10 cellular contexts compared by ENCODE assay signal in the genomic region with DNA sequence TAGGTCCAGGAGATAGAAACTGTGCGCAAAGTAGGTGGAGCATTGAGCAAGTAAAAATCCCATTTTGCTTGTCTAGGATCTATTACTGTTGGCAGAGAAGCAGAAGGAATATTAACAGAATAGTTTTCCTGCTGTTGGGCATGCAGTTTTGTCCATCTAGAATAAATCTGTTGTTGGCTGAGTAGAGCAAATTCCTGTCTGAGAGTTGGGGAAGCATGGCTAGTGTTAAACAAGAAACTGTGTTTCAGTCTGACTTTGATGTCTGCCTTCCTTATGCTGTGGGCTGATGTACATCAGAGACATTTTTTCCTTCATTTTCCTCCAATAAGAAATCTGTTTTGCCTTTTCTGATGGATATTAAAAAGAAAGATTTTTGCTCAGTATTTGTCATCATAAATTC.
DNase-seq lines count a peak whose midpoint lies in the region; ATAC-seq and TF ChIP-seq lines count a peak whose summit lies in the region.
"Had no signal": no experiment of that assay in that cellular context is flagged by ENCODE, and none has a peak within 500 bp of the region (broad histone marks: within the 10 kb centered on the region; RNA-seq: fewer than 3 reads in every experiment).

No MANE protein-coding gene starts in this region.

- no peak for TF ChIP-seq POLR2A in ovary (IDR thresholded peaks at IDR 0.05)

- CTCF ChIA-PET in CD8-positive, alpha-beta memory T cell (lab: Charles Lee): no interaction called here
- CTCF ChIA-PET in A673 (lab: Charles Lee): no interaction called here

- H3K36me3 ChIP-seq in CD8-positive, alpha-beta memory T cell (ENCODE audit: insufficient read depth, low read length): no peaks in the 10 kb centered on the region
- H3K36me3 ChIP-seq in RWPE2 (ENCODE audit: low read depth): peaks cover 4% of the 10 kb centered on the region; the same call in 1 of the 2 replicates
- no peaks in the 10 kb centered on the region for H3K36me3 ChIP-seq in A673 (ENCODE audit: insufficient read depth, low read length, poor library complexity, severe bottlenecking)
- no peaks in the 10 kb centered on the region for H3K36me3 ChIP-seq in ovary

- H3K9me3 Mint-ChIP-seq in CD8-positive, alpha-beta memory T cell: peaks cover 0 to 4% (median 0%) of the 10 kb centered on the region in 5 donors

- no TSS peak for BruUV-seq in A673 (replicated peaks; lab: Mats Ljungman, UMichigan)

- DNase-seq in CD8-positive, alpha-beta memory T cell: no peak
- DNase-seq in RWPE2 (ENCODE audit: low spot score) (no peak), epithelial cell of prostate (ENCODE audit: low read depth, low spot score) (no peak), renal cortical epithelial cell (ENCODE audit: low read depth) (peak; percentile 46), A673 (ENCODE audit: low spot score) (no peak), cerebellar cortex (ENCODE audit: low spot score) (no peak), ovary (no peak)
- DNase-seq: islet precursor cell, retina had no signal

- 83 to 95% (median 89%) methylated on average over 1 of the region's 1 CpG for WGBS in ovary, 3 donors

- no peaks in the 10 kb centered on the region for H3K4me1 ChIP-seq in CD8-positive, alpha-beta memory T cell (ENCODE audit: insufficient read depth, low read length)
- peaks cover 47% of the 10 kb centered on the region for H3K4me1 ChIP-seq in RWPE2 (ENCODE audit: insufficient read depth, poor library complexity, severe bottlenecking)
- H3K4me1 ChIP-seq in A673 (ENCODE audit: insufficient read depth, low read length, poor library complexity, severe bottlenecking): peaks cover 12% of the 10 kb centered on the region
- H3K4me1 ChIP-seq in ovary (ENCODE audit: insufficient read depth): no peaks in the 10 kb centered on the region

- TF ChIP-seq EP300 in ovary (IDR thresholded peaks at IDR 0.05): no peak

- H3K4me1 Mint-ChIP-seq in CD8-positive, alpha-beta memory T cell: peaks cover 44 to 73% (median 71%) of the 10 kb centered on the region in 3 donors

- H3K36me3 Mint-ChIP-seq in CD8-positive, alpha-beta memory T cell: peaks cover 5 to 23% (median 11%) of the 10 kb centered on the region in 3 donors

- POLR2A ChIA-PET in CD8-positive, alpha-beta memory T cell (lab: Charles Lee): no interaction called here
- POLR2A ChIA-PET in A673 (lab: Charles Lee; ENCODE audit: low non-redundant PET): no interaction called here

- ATAC-seq in RWPE2 (ENCODE audit: low read depth) (no peak), GM21529 (IDR thresholded peaks at IDR 0.05; ENCODE audit: unreplicated experiment) (no peak)

- H3K4me3 ChIP-seq in CD8-positive, alpha-beta memory T cell (ENCODE audit: low read length): no peak overlapping the region
- H3K4me3 ChIP-seq in RWPE2 (ENCODE audit: severe bottlenecking) (no peak overlapping the region), A673 (ENCODE audit: low read depth, low read length, poor library complexity, severe bottlenecking) (no peak overlapping the region), ovary (no peak overlapping the region)

- no peaks in the 10 kb centered on the region for H3K9me3 ChIP-seq in CD8-positive, alpha-beta memory T cell (ENCODE audit: low read length)
- H3K9me3 ChIP-seq in RWPE2 (ENCODE audit: severe bottlenecking): no peaks in the 10 kb centered on the region
- H3K9me3 ChIP-seq in A673 (ENCODE audit: low read depth, low read length, poor library complexity, severe bottlenecking): no peaks in the 10 kb centered on the region
- no peaks in the 10 kb centered on the region for H3K9me3 ChIP-seq in ovary

- H3K27ac Mint-ChIP-seq in CD8-positive, alpha-beta memory T cell: peak overlapping the region in 7 of 8 donors; percentile 25 to 80 (median 59)

- no peak overlapping the region for H3K27ac ChIP-seq in CD8-positive, alpha-beta memory T cell (ENCODE audit: low read depth, low read length)
- H3K27ac ChIP-seq in RWPE2 (ENCODE audit: poor library complexity, severe bottlenecking): peak overlapping the region; percentile 83
- H3K27ac ChIP-seq in epithelial cell of prostate: peak overlapping the region; percentile 83
- H3K27ac ChIP-seq in A673 (ENCODE audit: low read depth, low read length, poor library complexity, severe bottlenecking): no peak overlapping the region
- H3K27ac ChIP-seq in ovary: no peak overlapping the region

- TF ChIP-seq CTCF in RWPE2 (IDR thresholded peaks at IDR 0.05; ENCODE audit: poor library complexity, severe bottlenecking) (no peak), A673 (conservative IDR thresholded peaks at IDR 0.05; ENCODE audit: low read depth, low read length) (no peak), ovary (IDR thresholded peaks at IDR 0.05) (no peak)

- peaks cover 0 to 2% of the 10 kb centered on the region in 2 donors for H3K27me3 Mint-ChIP-seq in CD8-positive, alpha-beta memory T cell

- intact Hi-C loops in A673 (cut with micrococcal nuclease; ENCODE audit: unreplicated experiment): no loop called here
- intact Hi-C loops in ovary (cut with DNase I): no loop called here

- H3K4me3 Mint-ChIP-seq in CD8-positive, alpha-beta memory T cell: peak overlapping the region in 2 of 7 donors; percentile 6 to 18

- H3K27me3 ChIP-seq in CD8-positive, alpha-beta memory T cell (ENCODE audit: insufficient read depth, low read length, poor library complexity, severe bottlenecking): no peaks in the 10 kb centered on the region
- H3K27me3 ChIP-seq in RWPE2 (ENCODE audit: insufficient read depth, poor library complexity, severe bottlenecking) (no peaks in the 10 kb centered on the region), A673 (replicated peaks; ENCODE audit: insufficient read depth, low read depth, low read length, poor library complexity) (no peaks in the 10 kb centered on the region), ovary (no peaks in the 10 kb centered on the region)

Comparison
In these comparisons a context has a peak if more than half of its experiments do, and no peak if none do; other contexts are left out.
1. H3K27ac ChIP-seq: peak in RWPE2 (single experiment) and epithelial cell of prostate (single experiment); none in CD8-positive, alpha-beta memory T cell (single experiment), A673 (single experiment) and ovary (0 of 2).